Comparison of ENCODE assay signal across 24 cellular contexts in the genomic region with DNA sequence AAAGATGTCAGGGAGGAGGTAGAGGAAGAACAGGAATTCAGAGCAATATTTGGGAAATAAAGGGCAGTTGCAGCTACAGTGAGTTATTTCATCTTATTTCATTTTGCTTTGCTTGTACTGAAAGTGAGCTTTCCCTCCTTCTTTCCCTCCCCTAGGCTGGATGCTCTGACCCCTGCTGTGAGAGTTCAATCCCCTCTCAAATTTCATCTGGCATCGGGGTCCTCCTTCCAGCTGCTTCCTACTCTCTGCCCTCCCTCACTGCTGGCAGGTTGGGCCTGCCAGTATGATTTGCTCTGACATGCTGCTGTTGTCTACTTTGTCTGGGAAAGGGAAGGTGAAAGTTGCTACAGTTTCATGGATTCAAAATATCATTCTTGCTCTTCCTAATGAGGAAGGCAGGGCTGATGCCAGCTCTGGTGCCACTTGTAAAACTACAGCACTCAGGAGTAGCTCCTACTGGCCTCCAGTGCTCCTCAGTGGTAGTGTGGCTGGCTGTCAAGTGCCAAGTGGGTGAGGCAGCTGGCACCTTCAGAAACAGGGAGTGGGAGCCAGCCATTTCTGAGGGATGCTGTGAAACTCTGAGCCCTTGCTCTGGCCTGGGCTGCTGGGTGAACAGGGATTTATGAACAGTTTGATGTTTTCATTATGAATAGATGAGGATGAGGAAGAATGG.
A peak's percentile ranks its signal among the peaks of the same experiment; 100 is the strongest.
DNase-seq lines count a peak whose midpoint lies in the region; ATAC-seq and TF ChIP-seq lines count a peak whose summit lies in the region.
"Had no signal": no experiment of that assay in that cellular context is flagged by ENCODE, and none has a peak within 500 bp of the region (broad histone marks: within the 10 kb centered on the region; RNA-seq: fewer than 3 reads in every experiment).

No MANE protein-coding gene starts in this region.

- no peaks in the 10 kb centered on the region for H3K36me3 Mint-ChIP-seq in brain
- no peaks in the 10 kb centered on the region for H3K36me3 Mint-ChIP-seq in natural killer cell
- H3K36me3 Mint-ChIP-seq: activated CD8-positive, alpha-beta memory T cell treated with anti-CD3 and anti-CD28 coated beads, Interleukin-2, amount 10 ng/mL, durations not matched to agents 7 days and 5 days; activated naive CD4-positive, alpha-beta T cell treated with anti-CD3 and anti-CD28 coated beads, Interleukin-2, amount 50 U/mL, for 24 hours; CD8-positive, alpha-beta memory T cell; naive thymus-derived CD8-positive, alpha-beta T cell had no signal

- TF ChIP-seq POLR2A in thyroid gland (IDR thresholded peaks at IDR 0.05) = no peak

- H3K4me1 ChIP-seq in left lung (no peaks in the 10 kb centered on the region), thyroid gland (peaks cover 0 to 6% of the 10 kb centered on the region in 2 donors)
- H3K4me1 ChIP-seq: parathyroid adenoma had no signal

- peaks cover 35% of the 10 kb centered on the region for H3K4me1 Mint-ChIP-seq in brain
- no peaks in the 10 kb centered on the region for H3K4me1 Mint-ChIP-seq in natural killer cell
- H3K4me1 Mint-ChIP-seq: activated CD8-positive, alpha-beta memory T cell treated with anti-CD3 and anti-CD28 coated beads, Interleukin-2, amount 10 ng/mL, durations not matched to agents 7 days and 5 days; activated naive CD4-positive, alpha-beta T cell treated with anti-CD3 and anti-CD28 coated beads, Interleukin-2, amount 50 U/mL, for 24 hours; CD8-positive, alpha-beta memory T cell; naive thymus-derived CD8-positive, alpha-beta T cell had no signal

- no peaks in the 10 kb centered on the region for H3K36me3 ChIP-seq in left lung
- no peaks in the 10 kb centered on the region for H3K36me3 ChIP-seq in thyroid gland
- H3K36me3 ChIP-seq: thoracic aorta had no signal

- H3K9me3 ChIP-seq in left lung = no peaks in the 10 kb centered on the region
- H3K9me3 ChIP-seq in thyroid gland = no peaks in the 10 kb centered on the region
- H3K9me3 ChIP-seq: thoracic aorta had no signal

- H3K4me3 ChIP-seq in left lung (no peak overlapping the region), thyroid gland (replicated peaks in 1 of 3) (no peak overlapping the region)
- H3K4me3 ChIP-seq: thoracic aorta had no signal

- DNase-seq in NCI-H510A (lab: John Stamatoyannopoulos, UW) (peak; percentile 8), NCI-H510A treated with DMSO at 0.1 percent for 48 hours (lab: John Stamatoyannopoulos, UW) (no peak), left lung (no peak), thyroid gland (peak; percentile 71 to 75), DMS 273 (lab: John Stamatoyannopoulos, UW; ENCODE audit: unreplicated experiment) (no peak), natural killer cell (no peak), NCI-H345 treated with DMSO at 0.1 percent for 48 hours (lab: John Stamatoyannopoulos, UW; ENCODE audit: unreplicated experiment) (no peak)
- DNase-seq: 8988T; activated CD4-positive, alpha-beta T cell treated with anti-CD3 and anti-CD28 coated beads, Interleukin-2, amount 50 U/mL, for 1 hour; activated CD8-positive, alpha-beta memory T cell treated with anti-CD3 and anti-CD28 coated beads, Interleukin-2, amount 10 ng/mL, durations not matched to agents 7 days and 5 days; CD8-positive, alpha-beta memory T cell; GF-D8; midbrain; naive thymus-derived CD8-positive, alpha-beta T cell; NCI-H1105 treated with DMSO at 0.1 percent for 48 hours; NCI-H526 treated with DMSO at 0.1 percent for 48 hours; stimulated activated naive CD8-positive, alpha-beta T cell treated with anti-CD3 and anti-CD28 coated beads, Interleukin-15, Interleukin-2, amounts not matched to agents 100 U/mL and 50 U/mL, for 24 hours had no signal

- H3K27me3 Mint-ChIP-seq in brain (peaks cover 2% of the 10 kb centered on the region), natural killer cell (ENCODE audit: low read depth in 2 of 2) (no peaks in the 10 kb centered on the region)
- H3K27me3 Mint-ChIP-seq: activated CD8-positive, alpha-beta memory T cell treated with anti-CD3 and anti-CD28 coated beads, Interleukin-2, amount 10 ng/mL, durations not matched to agents 7 days and 5 days had no signal

- TF ChIP-seq CTCF in brain (conservative IDR thresholded peaks at IDR 0.05) = no peak
- no peak for TF ChIP-seq CTCF in left lung (IDR thresholded peaks at IDR 0.05)
- peak in 3 of 6 experiments; percentile 21 to 34 (median 28) for TF ChIP-seq CTCF in thyroid gland (IDR thresholded peaks at IDR 0.05)
- TF ChIP-seq CTCF in natural killer cell (IDR thresholded peaks at IDR 0.05) = no peak

- intact Hi-C loops in left lung (cut with DNase I) (no loop called here), thyroid gland (cut with DNase I) (no loop called here), natural killer cell (cut with micrococcal nuclease) (no loop called here)

- 18 to 24% methylated on average over 1 of the region's 1 CpG for WGBS in thyroid gland, 2 donors

- no peaks in the 10 kb centered on the region for H3K27me3 ChIP-seq in left lung
- H3K27me3 ChIP-seq in thyroid gland = no peaks in the 10 kb centered on the region

- H3K27ac ChIP-seq in left lung (no peak overlapping the region), thyroid gland (peak overlapping the region in 1 of 3 donors; percentile 26)
- H3K27ac ChIP-seq: parathyroid adenoma, thoracic aorta, VCaP had no signal

- H3K4me3 Mint-ChIP-seq in brain = no peak overlapping the region
- H3K4me3 Mint-ChIP-seq in natural killer cell = no peak overlapping the region
- H3K4me3 Mint-ChIP-seq: activated CD8-positive, alpha-beta memory T cell treated with anti-CD3 and anti-CD28 coated beads, Interleukin-2, amount 10 ng/mL, durations not matched to agents 7 days and 5 days; activated naive CD4-positive, alpha-beta T cell treated with anti-CD3 and anti-CD28 coated beads, Interleukin-2, amount 50 U/mL, for 24 hours; CD8-positive, alpha-beta memory T cell; naive thymus-derived CD8-positive, alpha-beta T cell had no signal

- peaks cover 0 to 4% (median 4%) of the 10 kb centered on the region in 5 experiments for H3K9me3 Mint-ChIP-seq in brain
- peaks cover 0 to 3% of the 10 kb centered on the region in 2 donors for H3K9me3 Mint-ChIP-seq in natural killer cell

- ATAC-seq in left lung (peak; percentile 83), natural killer cell (no peak)
- ATAC-seq: activated CD8-positive, alpha-beta memory T cell treated with anti-CD3 and anti-CD28 coated beads, Interleukin-2, amount 10 ng/mL, durations not matched to agents 7 days and 5 days; naive thymus-derived CD8-positive, alpha-beta T cell; sciatic nerve; SK-N-SH treated with all-trans-retinoic acid at 6 μM for 48 hours; stimulated activated naive CD8-positive, alpha-beta T cell treated with anti-CD3 and anti-CD28 coated beads, Interleukin-15, Interleukin-2, amounts not matched to agents 100 U/mL and 50 U/mL, for 24 hours had no signal

- peak overlapping the region in 3 of 5 experiments; percentile 5 to 66 (median 34) for H3K27ac Mint-ChIP-seq in brain
- no peak overlapping the region for H3K27ac Mint-ChIP-seq in natural killer cell
- H3K27ac Mint-ChIP-seq: activated CD8-positive, alpha-beta memory T cell treated with anti-CD3 and anti-CD28 coated beads, Interleukin-2, amount 10 ng/mL, durations not matched to agents 7 days and 5 days; activated naive CD4-positive, alpha-beta T cell treated with anti-CD3 and anti-CD28 coated beads, Interleukin-2, amount 50 U/mL, for 24 hours; CD8-positive, alpha-beta memory T cell; naive thymus-derived CD8-positive, alpha-beta T cell had no signal

Comparison
In these comparisons a context has a peak if more than half of its experiments do, and no peak if none do; other contexts are left out.
1. DNase-seq: peak in NCI-H510A (single experiment) and thyroid gland (2 of 2); none in NCI-H510A treated with DMSO at 0.1 percent for 48 hours (single experiment), left lung (0 of 2), DMS 273 (single experiment), natural killer cell (single experiment) and NCI-H345 treated with DMSO at 0.1 percent for 48 hours (single experiment).
2. H3K27ac Mint-ChIP-seq: peak in brain (3 of 5); none in natural killer cell (0 of 2).